Comparison of ENCODE assay signal across 2 cellular contexts in the genomic region with DNA sequence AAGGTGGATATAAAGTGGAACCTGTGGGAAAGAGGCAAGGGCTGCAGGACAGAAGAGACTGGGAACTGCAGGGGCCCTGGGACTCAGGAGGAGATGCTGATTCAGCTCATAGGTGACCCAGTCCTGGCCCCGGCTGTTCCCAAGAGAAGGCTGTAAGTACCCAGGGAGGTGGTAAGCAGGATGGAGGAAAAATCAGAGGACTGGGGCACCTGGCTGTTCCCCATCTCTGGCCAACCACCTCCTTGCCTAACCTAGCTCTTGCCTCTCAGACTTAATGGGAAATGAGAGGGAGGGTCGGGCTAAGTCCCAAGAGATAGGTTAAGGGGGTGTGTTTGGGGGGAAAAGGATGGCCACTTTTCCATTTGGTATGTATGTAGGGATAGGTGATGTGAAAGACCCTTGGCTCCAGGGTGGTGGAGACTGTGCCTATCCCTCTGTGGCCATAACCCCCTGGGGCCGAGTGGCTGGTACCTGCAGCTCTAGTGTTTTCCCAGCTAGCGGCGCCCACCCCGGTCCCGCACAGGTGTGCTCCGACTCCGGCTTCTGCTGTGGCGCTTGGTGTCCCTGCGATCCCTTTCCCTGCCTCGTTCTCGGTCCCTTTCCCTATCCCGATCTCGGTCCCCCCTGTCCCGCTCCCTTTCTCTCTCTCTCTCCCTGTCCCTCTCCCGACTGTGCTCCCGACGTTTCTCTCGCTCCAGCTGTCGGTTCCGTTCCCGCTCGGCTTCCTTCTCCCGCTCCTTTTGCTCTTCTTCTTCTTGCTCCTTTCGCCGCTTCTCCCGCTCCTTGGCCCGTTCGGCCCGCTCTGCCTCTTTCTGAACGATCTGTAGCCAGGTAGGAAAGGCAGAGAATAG.
TF ChIP-seq lines count a peak whose summit lies in the region.

No MANE protein-coding gene starts in this region.

TF ChIP-seq in HEK293, 187 proteins besides CTCF, POLR2A, EP300 and RAD21:
- TF ChIP-seq ZNF600 (tag by site-specific recombination; IDR thresholded peaks at IDR 0.05) (peak; percentile 88; the same call in 1 of the 2 replicates), ZNF747 (tag by site-specific recombination; IDR thresholded peaks at IDR 0.05) (no peak), PRDM1 (tag by site-specific recombination; IDR thresholded peaks at IDR 0.05) (peak; percentile 60), ZNF341 (tag by site-specific recombination; IDR thresholded peaks at IDR 0.05; ENCODE audit: low read depth) (peak; percentile 75), ZNF664 (tag by site-specific recombination; IDR thresholded peaks at IDR 0.05) (no peak), ZNF202 (tag by site-specific recombination; IDR thresholded peaks at IDR 0.05; ENCODE audit: borderline replicate concordance) (peak; percentile 80), ZBTB7A (tag by site-specific recombination; IDR thresholded peaks at IDR 0.05; ENCODE audit: low read depth) (0 out of 2 replicates have a peak, but pooled peaks have one; percentile 21), ZBTB20 (tag by site-specific recombination; IDR thresholded peaks at IDR 0.05) (peak; percentile 55), ZNF596 (tag by site-specific recombination; IDR thresholded peaks at IDR 0.05) (peak; percentile 81), ZBTB48 (tag by site-specific recombination; IDR thresholded peaks at IDR 0.05) (peak; percentile 50; the same call in 1 of the 2 replicates), ZNF169 (tag by site-specific recombination; IDR thresholded peaks at IDR 0.05) (no peak), OSR2 (tag by site-specific recombination; IDR thresholded peaks at IDR 0.05) (no peak), ZNF366 (tag by site-specific recombination; conservative IDR thresholded peaks at IDR 0.05) (peak; percentile 60), KLF16 (tag by site-specific recombination; IDR thresholded peaks at IDR 0.05) (no peak)
- TF ChIP-seq, protein P1, sequence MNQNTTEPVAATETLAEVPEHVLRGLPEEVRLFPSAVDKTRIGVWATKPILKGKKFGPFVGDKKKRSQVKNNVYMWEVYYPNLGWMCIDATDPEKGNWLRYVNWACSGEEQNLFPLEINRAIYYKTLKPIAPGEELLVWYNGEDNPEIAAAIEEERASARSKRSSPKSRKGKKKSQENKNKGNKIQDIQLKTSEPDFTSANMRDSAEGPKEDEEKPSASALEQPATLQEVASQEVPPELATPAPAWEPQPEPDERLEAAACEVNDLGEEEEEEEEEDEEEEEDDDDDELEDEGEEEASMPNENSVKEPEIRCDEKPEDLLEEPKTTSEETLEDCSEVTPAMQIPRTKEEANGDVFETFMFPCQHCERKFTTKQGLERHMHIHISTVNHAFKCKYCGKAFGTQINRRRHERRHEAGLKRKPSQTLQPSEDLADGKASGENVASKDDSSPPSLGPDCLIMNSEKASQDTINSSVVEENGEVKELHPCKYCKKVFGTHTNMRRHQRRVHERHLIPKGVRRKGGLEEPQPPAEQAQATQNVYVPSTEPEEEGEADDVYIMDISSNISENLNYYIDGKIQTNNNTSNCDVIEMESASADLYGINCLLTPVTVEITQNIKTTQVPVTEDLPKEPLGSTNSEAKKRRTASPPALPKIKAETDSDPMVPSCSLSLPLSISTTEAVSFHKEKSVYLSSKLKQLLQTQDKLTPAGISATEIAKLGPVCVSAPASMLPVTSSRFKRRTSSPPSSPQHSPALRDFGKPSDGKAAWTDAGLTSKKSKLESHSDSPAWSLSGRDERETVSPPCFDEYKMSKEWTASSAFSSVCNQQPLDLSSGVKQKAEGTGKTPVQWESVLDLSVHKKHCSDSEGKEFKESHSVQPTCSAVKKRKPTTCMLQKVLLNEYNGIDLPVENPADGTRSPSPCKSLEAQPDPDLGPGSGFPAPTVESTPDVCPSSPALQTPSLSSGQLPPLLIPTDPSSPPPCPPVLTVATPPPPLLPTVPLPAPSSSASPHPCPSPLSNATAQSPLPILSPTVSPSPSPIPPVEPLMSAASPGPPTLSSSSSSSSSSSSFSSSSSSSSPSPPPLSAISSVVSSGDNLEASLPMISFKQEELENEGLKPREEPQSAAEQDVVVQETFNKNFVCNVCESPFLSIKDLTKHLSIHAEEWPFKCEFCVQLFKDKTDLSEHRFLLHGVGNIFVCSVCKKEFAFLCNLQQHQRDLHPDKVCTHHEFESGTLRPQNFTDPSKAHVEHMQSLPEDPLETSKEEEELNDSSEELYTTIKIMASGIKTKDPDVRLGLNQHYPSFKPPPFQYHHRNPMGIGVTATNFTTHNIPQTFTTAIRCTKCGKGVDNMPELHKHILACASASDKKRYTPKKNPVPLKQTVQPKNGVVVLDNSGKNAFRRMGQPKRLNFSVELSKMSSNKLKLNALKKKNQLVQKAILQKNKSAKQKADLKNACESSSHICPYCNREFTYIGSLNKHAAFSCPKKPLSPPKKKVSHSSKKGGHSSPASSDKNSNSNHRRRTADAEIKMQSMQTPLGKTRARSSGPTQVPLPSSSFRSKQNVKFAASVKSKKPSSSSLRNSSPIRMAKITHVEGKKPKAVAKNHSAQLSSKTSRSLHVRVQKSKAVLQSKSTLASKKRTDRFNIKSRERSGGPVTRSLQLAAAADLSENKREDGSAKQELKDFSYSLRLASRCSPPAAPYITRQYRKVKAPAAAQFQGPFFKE (tag by site-specific recombination; IDR thresholded peaks at IDR 0.05; ENCODE audit: borderline replicate concordance), result no peak

TF ChIP-seq in K562, 482 proteins besides CTCF, POLR2A, EP300 and RAD21:
- TF ChIP-seq HNRNPL (IDR thresholded peaks at IDR 0.05; ENCODE audit: low read depth, low read length) (no peak), SUPT5H (IDR thresholded peaks at IDR 0.05) (0 out of 2 replicates have a peak, but pooled peaks have one; percentile 34), RBFOX2 (IDR thresholded peaks at IDR 0.05; ENCODE audit: low read depth, low read length) (0 out of 2 replicates have a peak, but pooled peaks have one; percentile 19), POLR2AphosphoS5 (IDR thresholded peaks at IDR 0.05; ENCODE audit: control insufficient read depth, insufficient read depth, low read depth, low read length) (peak; percentile 62), NUFIP1 (IDR thresholded peaks at IDR 0.05; ENCODE audit: partially characterized antibody) (no peak), C11orf30 (IDR thresholded peaks at IDR 0.05; ENCODE audit: low read depth) (peak; percentile 56; the same call in 1 of the 2 replicates)
- TF ChIP-seq, protein P2, sequence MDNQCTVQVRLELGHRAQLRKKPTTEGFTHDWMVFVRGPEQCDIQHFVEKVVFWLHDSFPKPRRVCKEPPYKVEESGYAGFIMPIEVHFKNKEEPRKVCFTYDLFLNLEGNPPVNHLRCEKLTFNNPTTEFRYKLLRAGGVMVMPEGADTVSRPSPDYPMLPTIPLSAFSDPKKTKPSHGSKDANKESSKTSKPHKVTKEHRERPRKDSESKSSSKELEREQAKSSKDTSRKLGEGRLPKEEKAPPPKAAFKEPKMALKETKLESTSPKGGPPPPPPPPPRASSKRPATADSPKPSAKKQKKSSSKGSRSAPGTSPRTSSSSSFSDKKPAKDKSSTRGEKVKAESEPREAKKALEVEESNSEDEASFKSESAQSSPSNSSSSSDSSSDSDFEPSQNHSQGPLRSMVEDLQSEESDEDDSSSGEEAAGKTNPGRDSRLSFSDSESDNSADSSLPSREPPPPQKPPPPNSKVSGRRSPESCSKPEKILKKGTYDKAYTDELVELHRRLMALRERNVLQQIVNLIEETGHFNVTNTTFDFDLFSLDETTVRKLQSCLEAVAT (IDR thresholded peaks at IDR 0.05), result peak in 1 of 2 experiments; percentile 87; a peak in 2 of 4 replicates
- TF ChIP-seq, protein P3, sequence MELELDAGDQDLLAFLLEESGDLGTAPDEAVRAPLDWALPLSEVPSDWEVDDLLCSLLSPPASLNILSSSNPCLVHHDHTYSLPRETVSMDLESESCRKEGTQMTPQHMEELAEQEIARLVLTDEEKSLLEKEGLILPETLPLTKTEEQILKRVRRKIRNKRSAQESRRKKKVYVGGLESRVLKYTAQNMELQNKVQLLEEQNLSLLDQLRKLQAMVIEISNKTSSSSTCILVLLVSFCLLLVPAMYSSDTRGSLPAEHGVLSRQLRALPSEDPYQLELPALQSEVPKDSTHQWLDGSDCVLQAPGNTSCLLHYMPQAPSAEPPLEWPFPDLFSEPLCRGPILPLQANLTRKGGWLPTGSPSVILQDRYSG (tag; conservative IDR thresholded peaks at IDR 0.05; ENCODE audit: low read depth), result no peak
